In the genomic region with DNA sequence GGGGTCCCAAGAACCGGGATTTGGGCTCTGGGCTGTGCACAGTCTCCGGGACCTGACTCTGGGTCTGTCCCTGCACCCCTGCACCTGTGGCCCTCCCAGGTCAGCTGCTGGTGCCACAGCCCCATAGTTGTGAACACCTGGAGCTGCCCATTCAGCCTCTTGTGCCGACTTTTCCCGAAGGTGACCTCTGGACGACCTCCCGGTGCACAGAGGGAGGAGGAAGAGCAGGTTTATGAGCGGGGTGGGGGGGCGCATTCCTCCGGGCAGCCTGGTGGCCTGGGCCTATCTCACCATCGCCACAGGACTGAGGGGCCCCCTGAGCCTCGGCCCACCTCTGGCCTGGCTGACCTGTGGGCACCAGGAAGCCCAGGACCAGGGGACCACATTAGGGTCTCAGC, we compare ENCODE assay signal across 1 cellular context.
TF ChIP-seq lines count a peak whose summit lies in the region.

No MANE protein-coding gene starts in this region.

TF ChIP-seq in HepG2, 621 proteins besides CTCF, POLR2A, EP300 and RAD21:
- no peak for TF ChIP-seq ARID2 (CRISPR knock-in tag; IDR thresholded peaks at IDR 0.05; ENCODE audit: borderline replicate concordance)
- no peak for TF ChIP-seq FOSL1 (CRISPR knock-in tag; IDR thresholded peaks at IDR 0.05; ENCODE audit: borderline replicate concordance)
- TF ChIP-seq, protein P1, sequence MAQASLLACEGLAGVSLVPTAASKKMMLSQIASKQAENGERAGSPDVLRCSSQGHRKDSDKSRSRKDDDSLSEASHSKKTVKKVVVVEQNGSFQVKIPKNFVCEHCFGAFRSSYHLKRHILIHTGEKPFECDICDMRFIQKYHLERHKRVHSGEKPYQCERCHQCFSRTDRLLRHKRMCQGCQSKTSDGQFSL (CRISPR knock-in tag; IDR thresholded peaks at IDR 0.05), result peak; percentile 69; the same call in 1 of the 2 replicates
- TF ChIP-seq TEAD3 (CRISPR knock-in tag; optimal IDR thresholded peaks at IDR 0.05; ENCODE audit: borderline replicate concordance), result no peak
- TF ChIP-seq GTF3A (CRISPR knock-in tag; conservative IDR thresholded peaks at IDR 0.05), result no peak
- no peak for TF ChIP-seq ZFP41 (CRISPR knock-in tag; IDR thresholded peaks at IDR 0.05; ENCODE audit: borderline replicate concordance)
- TF ChIP-seq RARA (CRISPR knock-in tag; IDR thresholded peaks at IDR 0.05), result 0 out of 2 replicates have a peak, but pooled peaks have one; percentile 18
- no peak for TF ChIP-seq ZNF343 (CRISPR knock-in tag; IDR thresholded peaks at IDR 0.05)
- no peak for TF ChIP-seq PRMT3 (CRISPR knock-in tag; IDR thresholded peaks at IDR 0.05; ENCODE audit: borderline replicate concordance, low read depth)
- TF ChIP-seq, protein P2, sequence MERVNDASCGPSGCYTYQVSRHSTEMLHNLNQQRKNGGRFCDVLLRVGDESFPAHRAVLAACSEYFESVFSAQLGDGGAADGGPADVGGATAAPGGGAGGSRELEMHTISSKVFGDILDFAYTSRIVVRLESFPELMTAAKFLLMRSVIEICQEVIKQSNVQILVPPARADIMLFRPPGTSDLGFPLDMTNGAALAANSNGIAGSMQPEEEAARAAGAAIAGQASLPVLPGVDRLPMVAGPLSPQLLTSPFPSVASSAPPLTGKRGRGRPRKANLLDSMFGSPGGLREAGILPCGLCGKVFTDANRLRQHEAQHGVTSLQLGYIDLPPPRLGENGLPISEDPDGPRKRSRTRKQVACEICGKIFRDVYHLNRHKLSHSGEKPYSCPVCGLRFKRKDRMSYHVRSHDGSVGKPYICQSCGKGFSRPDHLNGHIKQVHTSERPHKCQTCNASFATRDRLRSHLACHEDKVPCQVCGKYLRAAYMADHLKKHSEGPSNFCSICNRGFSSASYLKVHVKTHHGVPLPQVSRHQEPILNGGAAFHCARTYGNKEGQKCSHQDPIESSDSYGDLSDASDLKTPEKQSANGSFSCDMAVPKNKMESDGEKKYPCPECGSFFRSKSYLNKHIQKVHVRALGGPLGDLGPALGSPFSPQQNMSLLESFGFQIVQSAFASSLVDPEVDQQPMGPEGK (CRISPR knock-in tag; IDR thresholded peaks at IDR 0.05), result 0 out of 2 replicates have a peak, but pooled peaks have one; percentile 21
- no peak for TF ChIP-seq CBX5 (CRISPR knock-in tag; IDR thresholded peaks at IDR 0.05; ENCODE audit: borderline replicate concordance)
- 0 out of 2 replicates have a peak, but pooled peaks have one; percentile 18 for TF ChIP-seq RXRA (CRISPR knock-in tag; IDR thresholded peaks at IDR 0.05)
- peak; percentile 66; the same call in 1 of the 2 replicates for TF ChIP-seq ZNF263 (CRISPR knock-in tag; IDR thresholded peaks at IDR 0.05)
